8 cellular contexts compared by ENCODE assay signal in genomic region chr13:44710576-44710975, GRCh38.
DNase-seq lines count a peak whose midpoint lies in the region; ATAC-seq and TF ChIP-seq lines count a peak whose summit lies in the region.

No MANE protein-coding gene starts in this region.

- H3K27ac ChIP-seq in upper lobe of left lung = no peak overlapping the region

- BruUV-seq in Calu3 (replicated peaks; lab: Mats Ljungman, UMichigan) = no TSS peak

- H3K4me1 ChIP-seq in upper lobe of left lung = no peaks in the 10 kb centered on the region

- no peaks in the 10 kb centered on the region for H3K27me3 ChIP-seq in upper lobe of left lung

- peak; percentile 47 for ATAC-seq in HG02623 (IDR thresholded peaks at IDR 0.05; ENCODE audit: unreplicated experiment)
- ATAC-seq in GM18867 (IDR thresholded peaks at IDR 0.05; ENCODE audit: unreplicated experiment) = no peak
- no peak for ATAC-seq in upper lobe of left lung (ENCODE audit: low FRiP score in 2 of 2)

- H3K36me3 Mint-ChIP-seq in Calu3 (ENCODE audit: insufficient read depth, unreplicated experiment) = no peaks in the 10 kb centered on the region
- H3K36me3 Mint-ChIP-seq in activated naive CD8-positive, alpha-beta T cell = no peaks in the 10 kb centered on the region

- no peaks in the 10 kb centered on the region for H3K27me3 Mint-ChIP-seq in Calu3 (ENCODE audit: unreplicated experiment)
- H3K27me3 Mint-ChIP-seq in activated naive CD8-positive, alpha-beta T cell = peaks cover 2% of the 10 kb centered on the region

- H3K27ac Mint-ChIP-seq in Calu3 (ENCODE audit: unreplicated experiment) = peak overlapping the region; percentile 56
- peak overlapping the region; percentile 73 for H3K27ac Mint-ChIP-seq in activated naive CD8-positive, alpha-beta T cell

- H3K9me3 Mint-ChIP-seq in Calu3 (ENCODE audit: low read depth, unreplicated experiment) = no peaks in the 10 kb centered on the region
- H3K9me3 Mint-ChIP-seq in activated naive CD8-positive, alpha-beta T cell (ENCODE audit: low read depth) = peaks cover 4% of the 10 kb centered on the region

- DNase-seq in Calu3 (peak; percentile 23), non-pigmented ciliary epithelial cell (ENCODE audit: low read depth) (peak; percentile 96), upper lobe of left lung (no peak), DMS 273 treated with DMSO at 0.1 percent for 48 hours (lab: John Stamatoyannopoulos, UW) (no peak), NCI-H446 treated with DMSO at 0.1 percent for 48 hours (lab: John Stamatoyannopoulos, UW) (no peak)

- intact Hi-C loops in Calu3 (cut with micrococcal nuclease; ENCODE audit: unreplicated experiment) = loop anchor here (10.0 kb wide), 1 partner anchor 104 kb away; no protein-coding TSS in a partner anchor

- CTCF ChIA-PET in Calu3 (lab: Charles Lee) = no interaction called here

- no peaks in the 10 kb centered on the region for H3K9me3 ChIP-seq in upper lobe of left lung

- no peak for TF ChIP-seq POLR2A in upper lobe of left lung (IDR thresholded peaks at IDR 0.05)

- no peak for TF ChIP-seq EP300 in upper lobe of left lung (IDR thresholded peaks at IDR 0.05)

- no peak for TF ChIP-seq CTCF in Calu3 (IDR thresholded peaks at IDR 0.05; ENCODE audit: unreplicated experiment)
- no peak for TF ChIP-seq CTCF in upper lobe of left lung (IDR thresholded peaks at IDR 0.05)

- 76 to 82% methylated on average over 2 of the region's 2 CpGs for WGBS in upper lobe of left lung, 2 donors

- H3K4me1 Mint-ChIP-seq in Calu3 (ENCODE audit: low read depth, unreplicated experiment) = peaks cover 10% of the 10 kb centered on the region
- peaks cover 13% of the 10 kb centered on the region for H3K4me1 Mint-ChIP-seq in activated naive CD8-positive, alpha-beta T cell (ENCODE audit: low read depth)

- no peak overlapping the region for H3K4me3 ChIP-seq in upper lobe of left lung

- H3K4me3 Mint-ChIP-seq in Calu3 (ENCODE audit: low read depth, unreplicated experiment) = no peak overlapping the region
- peak overlapping the region; percentile 48 for H3K4me3 Mint-ChIP-seq in activated naive CD8-positive, alpha-beta T cell

- H3K36me3 ChIP-seq in upper lobe of left lung = no peaks in the 10 kb centered on the region

Comparison
In these comparisons a context has a peak if more than half of its experiments do, and no peak if none do; other contexts are left out.
1. DNase-seq: peak in Calu3 (single experiment) and non-pigmented ciliary epithelial cell (single experiment); none in upper lobe of left lung (0 of 2), DMS 273 treated with DMSO at 0.1 percent for 48 hours (single experiment) and NCI-H446 treated with DMSO at 0.1 percent for 48 hours (single experiment).